1 cellular context compared by ENCODE assay signal in genomic region chr18:36424741-36425142, GRCh38.
TF ChIP-seq lines count a peak whose summit lies in the region.

No MANE protein-coding gene starts in this region.

TF ChIP-seq in K562, 482 proteins besides CTCF, POLR2A, EP300 and RAD21 (continued from another document and continues in another):
- TF ChIP-seq U2AF1 (optimal IDR thresholded peaks at IDR 0.05; ENCODE audit: low read depth, low read length) (no peak), NFIX (CRISPR knock-in tag; IDR thresholded peaks at IDR 0.05; ENCODE audit: low read depth) (no peak), ZBTB12 (CRISPR knock-in tag; IDR thresholded peaks at IDR 0.05) (no peak), CTBP1 (IDR thresholded peaks at IDR 0.05; ENCODE audit: borderline replicate concordance) (peak; percentile 66; the same call in 1 of the 2 replicates), ZNF644 (tag; IDR thresholded peaks at IDR 0.05; ENCODE audit: low read depth) (0 out of 2 replicates have a peak, but pooled peaks have one; percentile 51), NFIC (IDR thresholded peaks at IDR 0.05) (peak; percentile 46), ZZZ3 (IDR thresholded peaks at IDR 0.05) (no peak), PHF20 (IDR thresholded peaks at IDR 0.05; ENCODE audit: partially characterized antibody) (no peak), JUND (IDR thresholded peaks at IDR 0.05; ENCODE audit: borderline replicate concordance, low read depth, low read length) (peak; percentile 68; the same call in 1 of the 2 replicates), JUND (tag; IDR thresholded peaks at IDR 0.05; ENCODE audit: borderline replicate concordance, low read depth, low read length) (peak; percentile 66; the same call in 1 of the 3 replicates), CHD1 (IDR thresholded peaks at IDR 0.05; ENCODE audit: low read length) (no peak), PHB (CRISPR knock-in tag; IDR thresholded peaks at IDR 0.05) (no peak), ZNF655 (CRISPR knock-in tag; IDR thresholded peaks at IDR 0.05) (no peak), FOSL1 (tag; conservative IDR thresholded peaks at IDR 0.05) (peak; percentile 89), SMAD3 (CRISPR knock-in tag; conservative IDR thresholded peaks at IDR 0.05) (no peak), CREB3L1 (IDR thresholded peaks at IDR 0.05; ENCODE audit: borderline replicate concordance, low read depth) (no peak), ZNF146 (CRISPR knock-in tag; IDR thresholded peaks at IDR 0.05; ENCODE audit: unreplicated experiment) (no peak), ZNF398 (CRISPR knock-in tag; IDR thresholded peaks at IDR 0.05) (no peak), ZBTB26 (CRISPR knock-in tag; IDR thresholded peaks at IDR 0.05) (no peak), SNRNP70 (optimal IDR thresholded peaks at IDR 0.05; ENCODE audit: low read depth, low read length) (no peak), COPS2 (conservative IDR thresholded peaks at IDR 0.05) (no peak), CEBPG (CRISPR knock-in tag; IDR thresholded peaks at IDR 0.05) (no peak), CEBPG (tag; conservative IDR thresholded peaks at IDR 0.05 in 1 of 2, IDR thresholded peaks at IDR 0.05 in 1 of 2) (peak in 1 of 2 experiments; percentile 77; a peak in 2 of 4 replicates), ZNF263 (CRISPR knock-in tag; IDR thresholded peaks at IDR 0.05; ENCODE audit: borderline replicate concordance) (no peak), SIX5 (IDR thresholded peaks at IDR 0.05; ENCODE audit: borderline replicate concordance in 1 of 2, insufficient read depth in 1 of 2, low read depth in 1 of 2, low read length in 2 of 2) (no peak), POLR2H (tag; IDR thresholded peaks at IDR 0.05; ENCODE audit: low read depth) (no peak), NCOA1 (IDR thresholded peaks at IDR 0.05; ENCODE audit: low read depth) (no peak), HIVEP1 (CRISPR knock-in tag; IDR thresholded peaks at IDR 0.05) (no peak), ZFP1 (CRISPR knock-in tag; IDR thresholded peaks at IDR 0.05) (no peak), RBM22 (IDR thresholded peaks at IDR 0.05; ENCODE audit: low read depth, low read length, poor library complexity, severe bottlenecking) (no peak), PHF21A (IDR thresholded peaks at IDR 0.05; ENCODE audit: borderline replicate concordance, low read depth) (no peak), E2F5 (CRISPR knock-in tag; IDR thresholded peaks at IDR 0.05) (no peak), HDAC6 (IDR thresholded peaks at IDR 0.05; ENCODE audit: low read depth, low read length) (no peak), NFXL1 (CRISPR knock-in tag; IDR thresholded peaks at IDR 0.05) (no peak), ZNF175 (CRISPR knock-in tag; IDR thresholded peaks at IDR 0.05; ENCODE audit: low read depth) (0 out of 2 replicates have a peak, but pooled peaks have one; percentile 44), EHMT2 (IDR thresholded peaks at IDR 0.05) (peak; percentile 63; the same call in 1 of the 2 replicates), CAMTA2 (CRISPR knock-in tag; conservative IDR thresholded peaks at IDR 0.05) (no peak), E4F1 (CRISPR knock-in tag; IDR thresholded peaks at IDR 0.05; ENCODE audit: borderline replicate concordance) (no peak), USF2 (CRISPR knock-in tag; IDR thresholded peaks at IDR 0.05) (no peak), ZNF589 (CRISPR knock-in tag; IDR thresholded peaks at IDR 0.05; ENCODE audit: low read depth) (0 out of 2 replicates have a peak, but pooled peaks have one; percentile 43), PML (IDR thresholded peaks at IDR 0.05; ENCODE audit: low read length) (peak; percentile 69), ZNF174 (CRISPR knock-in tag; IDR thresholded peaks at IDR 0.05) (no peak), ARID3B (CRISPR knock-in tag; IDR thresholded peaks at IDR 0.05; ENCODE audit: borderline replicate concordance) (no peak), DMBX1 (CRISPR knock-in tag; IDR thresholded peaks at IDR 0.05; ENCODE audit: borderline replicate concordance) (no peak; the same call in 1 of the 2 replicates), MEIS2 (IDR thresholded peaks at IDR 0.05; ENCODE audit: partially characterized antibody) (peak; percentile 2), ZNF395 (CRISPR knock-in tag; IDR thresholded peaks at IDR 0.05) (0 out of 2 replicates have a peak, but pooled peaks have one; percentile 37), CHD2 (IDR thresholded peaks at IDR 0.05; ENCODE audit: low read depth, low read length) (no peak), IRF9 (tag; IDR thresholded peaks at IDR 0.05) (no peak), ZNF511 (CRISPR knock-in tag; IDR thresholded peaks at IDR 0.05) (no peak), SRSF9 (IDR thresholded peaks at IDR 0.05; ENCODE audit: borderline replicate concordance, low read depth, low read length) (no peak), TAF9B (IDR thresholded peaks at IDR 0.05; ENCODE audit: partially characterized antibody) (peak; percentile 20), SMAD4 (CRISPR knock-in tag; conservative IDR thresholded peaks at IDR 0.05) (0 out of 2 replicates have a peak, but pooled peaks have one; percentile 37), CSDE1 (IDR thresholded peaks at IDR 0.05) (no peak), TOE1 (IDR thresholded peaks at IDR 0.05; ENCODE audit: borderline replicate concordance) (peak; percentile 24; the same call in 1 of the 2 replicates), TOE1 (CRISPR knock-in tag; IDR thresholded peaks at IDR 0.05; ENCODE audit: borderline replicate concordance, low read depth) (no peak)
